15 cellular contexts compared by ENCODE assay signal in genomic region chr12:77947746-77948145, GRCh38.
DNase-seq lines count a peak whose midpoint lies in the region; ATAC-seq and TF ChIP-seq lines count a peak whose summit lies in the region.
"Had no signal": no experiment of that assay in that cellular context is flagged by ENCODE, and none has a peak within 500 bp of the region (broad histone marks: within the 10 kb centered on the region; RNA-seq: fewer than 3 reads in every experiment).

No MANE protein-coding gene starts in this region.

- in situ Hi-C loops in GM23248 (cut with MboI), result no loop called here

- H3K36me3 ChIP-seq in GM23248 (ENCODE audit: low read depth) (peaks cover 30% of the 10 kb centered on the region), SJSA1 (peaks cover 54% of the 10 kb centered on the region), trophoblast cell (ENCODE audit: control insufficient read depth in 1 of 2, insufficient read depth in 2 of 2, low read length in 2 of 2) (no peaks in the 10 kb centered on the region)

- H3K27ac ChIP-seq in GM23248 (peak overlapping the region; percentile 43), SJSA1 (peak overlapping the region; percentile 5; the same call in 1 of the 2 replicates), trophoblast cell (ENCODE audit: low read depth, low read length) (no peak overlapping the region)

- no peak overlapping the region for H3K18ac ChIP-seq in trophoblast cell (ENCODE audit: low read length)

- H3K9ac ChIP-seq in GM23248, result no peak overlapping the region
- H3K9ac ChIP-seq in trophoblast cell (ENCODE audit: low read length), result no peak overlapping the region

- no peak overlapping the region for H4K8ac ChIP-seq in trophoblast cell (ENCODE audit: low read depth, low read length)

- H2AFZ ChIP-seq in GM23248, result peak overlapping the region; percentile 21; the same call in 1 of the 2 replicates
- no peak overlapping the region for H2AFZ ChIP-seq in trophoblast cell (ENCODE audit: insufficient read depth, low read length, poor library complexity)

- no peak overlapping the region for H4K12ac ChIP-seq in trophoblast cell (ENCODE audit: low read depth, low read length)

- peak overlapping the region; percentile 47 for H3K4me3 ChIP-seq in GM23248
- no peak overlapping the region for H3K4me3 ChIP-seq in SJSA1
- no peak overlapping the region for H3K4me3 ChIP-seq in choroid plexus epithelial cell (ENCODE audit: low read depth, low read length)
- H3K4me3 ChIP-seq in trophoblast cell (ENCODE audit: low read depth, low read length), result no peak overlapping the region
- H3K4me3 ChIP-seq: MG63 had no signal

- H3K79me1 ChIP-seq in trophoblast cell (ENCODE audit: low read length), result no peaks in the 10 kb centered on the region

- no peak overlapping the region for H4K91ac ChIP-seq in trophoblast cell (ENCODE audit: low read depth, low read length)

- peak; percentile 12 for DNase-seq in GM23248
- no peak for DNase-seq in SJSA1 (ENCODE audit: low read depth in 1 of 2, low spot score in 2 of 2)
- DNase-seq in choroid plexus epithelial cell (ENCODE audit: low read depth), result peak; percentile 35
- DNase-seq in trophoblast cell, result peak; percentile 5 to 85
- no peak for DNase-seq in effector CD4-positive, alpha-beta T cell
- DNase-seq: CD8-positive, alpha-beta T cell; GF-D8; MG63; NCI-H1105; NCI-H187; NCI-H2171 treated with DMSO at 0.1 percent for 48 hours; NCI-H510A had no signal

- H3K4ac ChIP-seq in trophoblast cell (ENCODE audit: low read depth, low read length), result no peak overlapping the region

- H4K20me1 ChIP-seq in GM23248 (ENCODE audit: insufficient read depth), result no peaks in the 10 kb centered on the region

- H3K27me3 ChIP-seq in GM23248 (replicated peaks; ENCODE audit: insufficient read depth), result no peaks in the 10 kb centered on the region
- H3K27me3 ChIP-seq in SJSA1 (replicated peaks), result no peaks in the 10 kb centered on the region
- H3K27me3 ChIP-seq in trophoblast cell (ENCODE audit: insufficient read depth, low read length), result no peaks in the 10 kb centered on the region
- H3K27me3 ChIP-seq: MG63 had no signal

- H3K79me2 ChIP-seq in GM23248 (ENCODE audit: insufficient read depth) (peaks cover 83% of the 10 kb centered on the region), trophoblast cell (ENCODE audit: control insufficient read depth, insufficient read depth, low read length, poor library complexity) (no peaks in the 10 kb centered on the region)

- no peak overlapping the region for H2BK120ac ChIP-seq in trophoblast cell (ENCODE audit: insufficient read depth, low read length, poor library complexity)

- H2BK12ac ChIP-seq in trophoblast cell (ENCODE audit: low read length), result no peak overlapping the region

- no peak overlapping the region for H2AK5ac ChIP-seq in trophoblast cell (ENCODE audit: low read length)

- ATAC-seq in GM21381 (IDR thresholded peaks at IDR 0.05; ENCODE audit: unreplicated experiment), result no peak
- ATAC-seq in GM19395 (IDR thresholded peaks at IDR 0.05; ENCODE audit: unreplicated experiment), result no peak
- ATAC-seq in GM21447 (IDR thresholded peaks at IDR 0.05; ENCODE audit: unreplicated experiment), result no peak
- ATAC-seq: CD8-positive, alpha-beta T cell had no signal

- H3K9me3 ChIP-seq in GM23248 (ENCODE audit: low read depth) (no peaks in the 10 kb centered on the region), SJSA1 (replicated peaks) (no peaks in the 10 kb centered on the region), trophoblast cell (ENCODE audit: insufficient read depth, low read depth, low read length) (no peaks in the 10 kb centered on the region)
- H3K9me3 ChIP-seq: MG63 had no signal

- no peak for TF ChIP-seq CTCF in choroid plexus epithelial cell (conservative IDR thresholded peaks at IDR 0.05; ENCODE audit: low read depth, low read length)

- H2BK5ac ChIP-seq in trophoblast cell (ENCODE audit: low read depth, low read length, poor library complexity), result no peak overlapping the region

- no peak overlapping the region for H3K23ac ChIP-seq in trophoblast cell (ENCODE audit: low read length)

- H3K4me1 ChIP-seq in GM23248 (ENCODE audit: insufficient read depth), result peaks cover 47% of the 10 kb centered on the region
- H3K4me1 ChIP-seq in SJSA1 (replicated peaks), result peaks cover 29% of the 10 kb centered on the region
- H3K4me1 ChIP-seq in trophoblast cell (ENCODE audit: control insufficient read depth in 1 of 2, insufficient read depth in 2 of 2, low read length in 2 of 2), result no peaks in the 10 kb centered on the region

- H3K4me2 ChIP-seq in GM23248 (ENCODE audit: unreplicated experiment), result peak overlapping the region; percentile 75
- H3K4me2 ChIP-seq in trophoblast cell (ENCODE audit: low read length), result no peak overlapping the region

- 97 to 98% methylated on average over 1 of the region's 1 CpG for WGBS in GM23248 (ENCODE audit: low coverage in 1 of 2, low lambda C conversion rate in 2 of 2, missing lambda C conversion rate in 2 of 2), 2 experiments
- no CpG with 5 or more reads among the region's 1 CpG for WGBS in trophoblast cell (ENCODE audit: extremely low coverage, insufficient coverage, insufficient read length)

- H3K9me2 ChIP-seq in GM23248 (ENCODE audit: insufficient read depth), result no peaks in the 10 kb centered on the region

- H3F3A ChIP-seq in GM23248 (ENCODE audit: insufficient read depth), result peaks cover 41% of the 10 kb centered on the region

- H3K14ac ChIP-seq in trophoblast cell (ENCODE audit: low read length), result no peak overlapping the region

Comparison
In these comparisons a context has a peak if more than half of its experiments do, and no peak if none do; other contexts are left out.
1. DNase-seq: peak in GM23248 (single experiment), choroid plexus epithelial cell (single experiment) and trophoblast cell (2 of 2); none in SJSA1 (0 of 2) and effector CD4-positive, alpha-beta T cell (single experiment).